1 cellular context compared by ENCODE assay signal in genomic region chr7:130894146-130895005, GRCh38.
TF ChIP-seq lines count a peak whose summit lies in the region.

No MANE protein-coding gene starts in this region.

TF ChIP-seq in HepG2, 621 proteins besides CTCF, POLR2A, EP300 and RAD21 (continued from another document and continues in another):
- TF ChIP-seq ZNF318 (CRISPR knock-in tag; IDR thresholded peaks at IDR 0.05) (no peak), ZNF607 (CRISPR knock-in tag; IDR thresholded peaks at IDR 0.05; ENCODE audit: borderline replicate concordance) (no peak), CHCHD3 (CRISPR knock-in tag; IDR thresholded peaks at IDR 0.05) (no peak), CREB3 (CRISPR knock-in tag; IDR thresholded peaks at IDR 0.05) (no peak), ZNF431 (CRISPR knock-in tag; IDR thresholded peaks at IDR 0.05; ENCODE audit: borderline replicate concordance, low read depth) (no peak), ZNF766 (CRISPR knock-in tag; IDR thresholded peaks at IDR 0.05; ENCODE audit: borderline replicate concordance) (no peak), BRCA1 (CRISPR knock-in tag; IDR thresholded peaks at IDR 0.05) (no peak), ZBED4 (CRISPR knock-in tag; IDR thresholded peaks at IDR 0.05; ENCODE audit: borderline replicate concordance) (no peak), ZNF879 (CRISPR knock-in tag; IDR thresholded peaks at IDR 0.05) (no peak), ZC3H13 (CRISPR knock-in tag; IDR thresholded peaks at IDR 0.05) (no peak), SRSF9 (IDR thresholded peaks at IDR 0.05; ENCODE audit: borderline replicate concordance, insufficient read depth, low read depth, low read length, poor library complexity, severe bottlenecking) (no peak), ZNF18 (CRISPR knock-in tag; IDR thresholded peaks at IDR 0.05; ENCODE audit: insufficient replicate concordance) (no peak), MIER3 (CRISPR knock-in tag; IDR thresholded peaks at IDR 0.05; ENCODE audit: borderline replicate concordance) (no peak), ZNF251 (CRISPR knock-in tag; IDR thresholded peaks at IDR 0.05) (no peak), HDAC2 (CRISPR knock-in tag; IDR thresholded peaks at IDR 0.05) (0 out of 2 replicates have a peak, but pooled peaks have one; percentile 29), RBM39 (IDR thresholded peaks at IDR 0.05; ENCODE audit: low read depth, low read length, poor library complexity, severe bottlenecking) (no peak), MXI1 (IDR thresholded peaks at IDR 0.05; ENCODE audit: borderline replicate concordance, low read depth, low read length) (no peak; the same call in 2 of the 3 replicates), SYNCRIP (IDR thresholded peaks at IDR 0.05; ENCODE audit: insufficient read depth, low read depth, low read length) (no peak), CREB1 (IDR thresholded peaks at IDR 0.05) (no peak), CREB1 (CRISPR knock-in tag; IDR thresholded peaks at IDR 0.05) (no peak), ZZZ3 (CRISPR knock-in tag; IDR thresholded peaks at IDR 0.05; ENCODE audit: borderline replicate concordance) (no peak), NFE2L2 (IDR thresholded peaks at IDR 0.05; ENCODE audit: low read length) (peak; percentile 28; the same call in 1 of the 2 replicates), JDP2 (CRISPR knock-in tag; IDR thresholded peaks at IDR 0.05; ENCODE audit: borderline replicate concordance) (no peak), FOSL2 (CRISPR knock-in tag; IDR thresholded peaks at IDR 0.05) (peak; percentile 98), ZBTB14 (CRISPR knock-in tag; IDR thresholded peaks at IDR 0.05) (no peak), GPN1 (CRISPR knock-in tag; IDR thresholded peaks at IDR 0.05; ENCODE audit: borderline replicate concordance) (no peak), PRPF4 (IDR thresholded peaks at IDR 0.05; ENCODE audit: low read depth, low read length, poor library complexity, severe bottlenecking) (no peak), U2AF1 (optimal IDR thresholded peaks at IDR 0.05; ENCODE audit: low read depth, low read length) (no peak), ZNF569 (CRISPR knock-in tag; IDR thresholded peaks at IDR 0.05; ENCODE audit: borderline replicate concordance) (no peak), CEBPB (IDR thresholded peaks at IDR 0.05; ENCODE audit: borderline replicate concordance, low read depth, low read length) (no peak), KDM5A (IDR thresholded peaks at IDR 0.05; ENCODE audit: borderline replicate concordance, low read length) (no peak), MAFK (conservative IDR thresholded peaks at IDR 0.05 in 1 of 2, IDR thresholded peaks at IDR 0.05 in 1 of 2; ENCODE audit: low read length in 2 of 2) (no peak), ZSCAN29 (CRISPR knock-in tag; conservative IDR thresholded peaks at IDR 0.05) (no peak), BCLAF1 (IDR thresholded peaks at IDR 0.05) (no peak), SNAPC5 (CRISPR knock-in tag; IDR thresholded peaks at IDR 0.05; ENCODE audit: borderline replicate concordance) (no peak), ZNF773 (CRISPR knock-in tag; IDR thresholded peaks at IDR 0.05; ENCODE audit: borderline replicate concordance) (no peak), ZNF274 (CRISPR knock-in tag; IDR thresholded peaks at IDR 0.05) (no peak), ZSCAN20 (CRISPR knock-in tag; IDR thresholded peaks at IDR 0.05; ENCODE audit: borderline replicate concordance) (no peak), EEA1 (CRISPR knock-in tag; IDR thresholded peaks at IDR 0.05; ENCODE audit: borderline replicate concordance) (no peak), FOXK1 (CRISPR knock-in tag; IDR thresholded peaks at IDR 0.05; ENCODE audit: borderline replicate concordance, low read depth) (no peak), KAT7 (CRISPR knock-in tag; IDR thresholded peaks at IDR 0.05; ENCODE audit: borderline replicate concordance) (no peak), ARHGAP35 (CRISPR knock-in tag; IDR thresholded peaks at IDR 0.05; ENCODE audit: borderline replicate concordance) (no peak), ZNF296 (CRISPR knock-in tag; conservative IDR thresholded peaks at IDR 0.05) (no peak)
- TF ChIP-seq, protein P1, sequence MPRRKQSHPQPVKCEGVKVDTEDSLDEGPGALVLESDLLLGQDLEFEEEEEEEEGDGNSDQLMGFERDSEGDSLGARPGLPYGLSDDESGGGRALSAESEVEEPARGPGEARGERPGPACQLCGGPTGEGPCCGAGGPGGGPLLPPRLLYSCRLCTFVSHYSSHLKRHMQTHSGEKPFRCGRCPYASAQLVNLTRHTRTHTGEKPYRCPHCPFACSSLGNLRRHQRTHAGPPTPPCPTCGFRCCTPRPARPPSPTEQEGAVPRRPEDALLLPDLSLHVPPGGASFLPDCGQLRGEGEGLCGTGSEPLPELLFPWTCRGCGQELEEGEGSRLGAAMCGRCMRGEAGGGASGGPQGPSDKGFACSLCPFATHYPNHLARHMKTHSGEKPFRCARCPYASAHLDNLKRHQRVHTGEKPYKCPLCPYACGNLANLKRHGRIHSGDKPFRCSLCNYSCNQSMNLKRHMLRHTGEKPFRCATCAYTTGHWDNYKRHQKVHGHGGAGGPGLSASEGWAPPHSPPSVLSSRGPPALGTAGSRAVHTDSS (CRISPR knock-in tag; conservative IDR thresholded peaks at IDR 0.05) = no peak
